Comparison of ENCODE assay signal across 18 cellular contexts in genomic region chr4:34289489-34289888, GRCh38.
"Had no signal": no experiment of that assay in that cellular context is flagged by ENCODE, and none has a peak within 500 bp of the region (broad histone marks: within the 10 kb centered on the region; RNA-seq: fewer than 3 reads in every experiment).

No MANE protein-coding gene starts in this region.

- DNase-seq: effector memory CD4-positive, alpha-beta T cell; heart left ventricle; hippocampal formation; left colon; left ventricle myocardium superior; mesendoderm; naive B cell; occipital lobe; pancreas; right cardiac atrium; small intestine; stimulated activated CD4-positive, alpha-beta T cell treated with anti-CD3 and anti-CD28 coated beads, Interleukin-12 subunit alpha, Interleukin-12 subunit beta, amount 100 ng/mL, for 4 hours; stimulated activated naive CD8-positive, alpha-beta T cell treated with anti-CD3 and anti-CD28 coated beads, Interleukin-15, Interleukin-2, amounts not matched to agents 100 U/mL and 50 U/mL, for 24 hours; upper lobe of right lung had no signal

- H3K4me1 ChIP-seq: heart left ventricle, pancreas, tibial nerve, upper lobe of right lung, vagina had no signal

- H3K27me3 ChIP-seq: heart left ventricle, pancreas, tibial nerve, upper lobe of right lung, vagina had no signal

- H3K4me3 ChIP-seq: heart left ventricle, lung, pancreas, tibial nerve, upper lobe of right lung, vagina had no signal

- H3K9me3 ChIP-seq: heart left ventricle, pancreas, tibial nerve, upper lobe of right lung, vagina had no signal

- H3K27ac ChIP-seq: heart left ventricle, pancreas, tibial nerve, upper lobe of right lung, vagina had no signal

- ATAC-seq: esophagus mucosa; heart left ventricle; left colon; left ventricle myocardium superior; pancreas; right cardiac atrium; stimulated activated naive CD8-positive, alpha-beta T cell treated with anti-CD3 and anti-CD28 coated beads, Interleukin-15, Interleukin-2, amounts not matched to agents 100 U/mL and 50 U/mL, for 24 hours; upper lobe of right lung had no signal

- H3K36me3 ChIP-seq: heart left ventricle, pancreas, tibial nerve, upper lobe of right lung, vagina had no signal
